In genomic region chr19:7489609-7490044, GRCh38 we compare ENCODE assay signal across 8 cellular contexts. TPM values are rescaled to one million over a fixed set of nuclear protein-coding genes. Genes with fewer than 3 reads are reported as not detected.
DNase-seq lines count a peak whose midpoint lies in the region; ATAC-seq and TF ChIP-seq lines count a peak whose summit lies in the region.

No MANE protein-coding gene starts in this region.

- intact Hi-C loops in left colon (cut with DNase I, micrococcal nuclease): no loop called here

- H3K9me3 ChIP-seq in SK-N-SH: no peaks in the 10 kb centered on the region

- POLR2A ChIA-PET in SK-N-SH (lab: Yijun Ruan, JAX): no interaction called here

- no peak for TF ChIP-seq RAD21 in SK-N-SH (IDR thresholded peaks at IDR 0.05; ENCODE audit: low read length)

- H3K79me2 ChIP-seq in SK-N-SH (ENCODE audit: insufficient read depth): no peaks in the 10 kb centered on the region

- H3K4me3 ChIP-seq in SK-N-SH (ENCODE audit: low read depth in 2 of 2, low read length in 1 of 2): no peak overlapping the region

- no peaks in the 10 kb centered on the region for H3K36me3 Mint-ChIP-seq in activated T-helper 17 cell treated with anti-CD3 and anti-CD28 coated beads, Interleukin-2, amount 50 U/mL, for 72 hours (ENCODE audit: low read depth)

- peak overlapping the region; percentile 100 for H2AFZ ChIP-seq in SK-N-SH (ENCODE audit: low read depth)

- H3K4me1 Mint-ChIP-seq in activated T-helper 17 cell treated with anti-CD3 and anti-CD28 coated beads, Interleukin-2, amount 50 U/mL, for 72 hours: peaks cover 12% of the 10 kb centered on the region
- H3K4me1 Mint-ChIP-seq in stimulated activated naive CD8-positive, alpha-beta T cell treated with anti-CD3 and anti-CD28 coated beads, Interleukin-15, amount 100 ng/mL, for 72 hours: peaks cover 32% of the 10 kb centered on the region

- H4K20me1 ChIP-seq in SK-N-SH (ENCODE audit: insufficient read depth): no peaks in the 10 kb centered on the region

- peak overlapping the region; percentile 89 for H3K27ac Mint-ChIP-seq in activated T-helper 17 cell treated with anti-CD3 and anti-CD28 coated beads, Interleukin-2, amount 50 U/mL, for 72 hours
- peak overlapping the region; percentile 50 to 81 for H3K27ac Mint-ChIP-seq in stimulated activated naive CD8-positive, alpha-beta T cell treated with anti-CD3 and anti-CD28 coated beads, Interleukin-15, amount 100 ng/mL, for 72 hours

- H3K4me2 ChIP-seq in SK-N-SH: no peak overlapping the region

- 84% methylated on average over 11 of the region's 11 CpGs for WGBS in SK-N-SH (ENCODE audit: low lambda C conversion rate)

- peak overlapping the region; percentile 83 for H3K4me3 Mint-ChIP-seq in activated T-helper 17 cell treated with anti-CD3 and anti-CD28 coated beads, Interleukin-2, amount 50 U/mL, for 72 hours
- peak overlapping the region; percentile 40 to 84 for H3K4me3 Mint-ChIP-seq in stimulated activated naive CD8-positive, alpha-beta T cell treated with anti-CD3 and anti-CD28 coated beads, Interleukin-15, amount 100 ng/mL, for 72 hours

- H3K27me3 Mint-ChIP-seq in activated T-helper 17 cell treated with anti-CD3 and anti-CD28 coated beads, Interleukin-2, amount 50 U/mL, for 72 hours: no peaks in the 10 kb centered on the region
- H3K27me3 Mint-ChIP-seq in stimulated activated naive CD8-positive, alpha-beta T cell treated with anti-CD3 and anti-CD28 coated beads, Interleukin-15, amount 100 ng/mL, for 72 hours: no peaks in the 10 kb centered on the region

- H3K36me3 ChIP-seq in SK-N-SH (replicated peaks in 1 of 2; ENCODE audit: control insufficient read depth in 1 of 2, insufficient read depth in 2 of 2, low read length in 1 of 2): no peaks in the 10 kb centered on the region

- no peaks in the 10 kb centered on the region for H3K27me3 ChIP-seq in SK-N-SH (ENCODE audit: insufficient read depth)

- DNase-seq in SK-N-SH (no peak), left colon (peak; percentile 55 to 74), superior temporal gyrus (ENCODE audit: extremely low spot score) (no peak), NCI-H2081 (lab: John Stamatoyannopoulos, UW) (no peak)
- DNase-seq in stimulated activated naive CD8-positive, alpha-beta T cell treated with anti-CD3 and anti-CD28 coated beads, Interleukin-15, amount 100 ng/mL, for 72 hours: no peak

- H3K9me2 ChIP-seq in SK-N-SH: no peaks in the 10 kb centered on the region

- H3K9me3 Mint-ChIP-seq in activated T-helper 17 cell treated with anti-CD3 and anti-CD28 coated beads, Interleukin-2, amount 50 U/mL, for 72 hours: no peaks in the 10 kb centered on the region
- H3K9me3 Mint-ChIP-seq in stimulated activated naive CD8-positive, alpha-beta T cell treated with anti-CD3 and anti-CD28 coated beads, Interleukin-15, amount 100 ng/mL, for 72 hours: no peaks in the 10 kb centered on the region

- CTCF ChIA-PET in SK-N-SH (lab: Yijun Ruan, JAX): interaction anchor here (1.5 to 1.6 kb wide), 2 partner anchors 32 to 79 kb away, joined by 3 read pairs; no protein-coding TSS in a partner anchor

- H3K4me1 ChIP-seq in SK-N-SH (ENCODE audit: control insufficient read depth in 1 of 2, insufficient read depth in 2 of 2, low read depth in 1 of 2, low read length in 1 of 2): peaks cover 4 to 17% of the 10 kb centered on the region in 2 experiments; a peak in 2 of 4 replicates

- H3F3A ChIP-seq in SK-N-SH (replicated peaks; ENCODE audit: insufficient read depth): no peaks in the 10 kb centered on the region

- H3K9ac ChIP-seq in SK-N-SH: no peak overlapping the region

- no peak for ATAC-seq in SK-N-SH treated with all-trans-retinoic acid at 6 μM for 48 hours
- no peak for ATAC-seq in activated T-helper 17 cell treated with anti-CD3 and anti-CD28 coated beads, Interleukin-2, amount 50 U/mL, for 72 hours (replicated peaks)
- ATAC-seq in left colon: peak; percentile 83
- no peak for ATAC-seq in stimulated activated naive CD8-positive, alpha-beta T cell treated with anti-CD3 and anti-CD28 coated beads, Interleukin-15, amount 100 ng/mL, for 72 hours
- ATAC-seq in GM21526 (IDR thresholded peaks at IDR 0.05; ENCODE audit: low FRiP score, unreplicated experiment): no peak

- peak overlapping the region in 1 of 2 experiments; percentile 78; a peak in 2 of 4 replicates for H3K27ac ChIP-seq in SK-N-SH (ENCODE audit: low read depth in 2 of 2, low read length in 1 of 2)

- no peak for TF ChIP-seq EP300 in SK-N-SH (IDR thresholded peaks at IDR 0.05; ENCODE audit: borderline replicate concordance in 1 of 2, low read depth in 1 of 2, low read length in 1 of 2)

- TF ChIP-seq CTCF in SK-N-SH (IDR thresholded peaks at IDR 0.05): no peak

TF ChIP-seq in SK-N-SH, 30 proteins besides CTCF, POLR2A, EP300 and RAD21 (continues in another document):
- TF ChIP-seq YY1 (IDR thresholded peaks at IDR 0.05; ENCODE audit: low read depth) (no peak), POLR2AphosphoS5 (IDR thresholded peaks at IDR 0.05; ENCODE audit: low read depth, low read length) (no peak), RXRA (IDR thresholded peaks at IDR 0.05; ENCODE audit: borderline replicate concordance, low read depth) (no peak), GATA2 (CRISPR knock-in tag; IDR thresholded peaks at IDR 0.05) (no peak), TEAD4 (IDR thresholded peaks at IDR 0.05; ENCODE audit: borderline replicate concordance, insufficient read depth) (no peak), PBX3 (IDR thresholded peaks at IDR 0.05) (no peak), ELF1 (IDR thresholded peaks at IDR 0.05) (no peak), MEF2A (IDR thresholded peaks at IDR 0.05; ENCODE audit: borderline replicate concordance, low read depth) (no peak), RCOR1 (IDR thresholded peaks at IDR 0.05; ENCODE audit: low read length) (no peak), FOSL2 (IDR thresholded peaks at IDR 0.05; ENCODE audit: borderline replicate concordance, low read depth) (no peak), CHD2 (IDR thresholded peaks at IDR 0.05; ENCODE audit: low read length, partially characterized antibody) (no peak)

TF ChIP-seq in SK-N-SH treated with all-trans-retinoic acid at 6 μM for 48 hours, 23 proteins besides CTCF, POLR2A, EP300 and RAD21 (continues in another document):
- TF ChIP-seq ISL1 (CRISPR knock-in tag; IDR thresholded peaks at IDR 0.05) (no peak), TOX (CRISPR knock-in tag; IDR thresholded peaks at IDR 0.05; ENCODE audit: borderline replicate concordance) (no peak), POU6F1 (CRISPR knock-in tag; IDR thresholded peaks at IDR 0.05; ENCODE audit: borderline replicate concordance, low read depth) (no peak), ZFP3 (CRISPR knock-in tag; IDR thresholded peaks at IDR 0.05) (no peak), RARB (CRISPR knock-in tag; IDR thresholded peaks at IDR 0.05) (no peak), GLIS3 (CRISPR knock-in tag; IDR thresholded peaks at IDR 0.05) (no peak), BACH2 (CRISPR knock-in tag; IDR thresholded peaks at IDR 0.05; ENCODE audit: borderline replicate concordance) (no peak), CREB5 (CRISPR knock-in tag; IDR thresholded peaks at IDR 0.05; ENCODE audit: low read depth) (no peak), ZC3H10 (CRISPR knock-in tag; IDR thresholded peaks at IDR 0.05) (no peak), ESRRG (CRISPR knock-in tag; IDR thresholded peaks at IDR 0.05) (no peak), ZNF70 (CRISPR knock-in tag; IDR thresholded peaks at IDR 0.05) (no peak)

RNA-seq across cellular contexts. Expression of gene PEX11G, which starts 0.8 kb away (rescaled TPM):
- polyA plus RNA-seq in SK-N-SH (2012; rRNA removed): 6.1 and 6.4 TPM in 2 replicates
- polyA plus RNA-seq in SK-N-SH (2012; cell fraction: cytosol; rRNA removed): 3.9 and 5.3 TPM in 2 replicates
- 5.7 and 8.6 TPM in 2 replicates for polyA plus RNA-seq in SK-N-SH (2012; cell fraction: nucleus; rRNA removed)
- under 1 TPM in 1 of 2 donors, not detected in 1; 0.66 TPM for total RNA-seq in activated T-helper 17 cell treated with anti-CD3 and anti-CD28 coated beads, Interleukin-2, amount 50 U/mL, for 72 hours
- 10 to 100 TPM in 1 of 2 donors, 1 to 10 TPM in 1; 9.0 to 10.8 TPM for total RNA-seq in left colon

RNA-seq across cellular contexts. Expression of gene ZNF358, which starts 26.3 kb away (rescaled TPM):
- polyA plus RNA-seq in SK-N-SH (2012; rRNA removed): 29.7 and 49.3 TPM in 2 replicates
- polyA plus RNA-seq in SK-N-SH (2012; cell fraction: cytosol; rRNA removed): 21.6 and 32.0 TPM in 2 replicates
- polyA plus RNA-seq in SK-N-SH (2012; cell fraction: nucleus; rRNA removed): 28.1 and 53.6 TPM in 2 replicates
- 1 to 10 TPM; 2.9 to 3.1 TPM for total RNA-seq in activated T-helper 17 cell treated with anti-CD3 and anti-CD28 coated beads, Interleukin-2, amount 50 U/mL, for 72 hours
- 10 to 100 TPM; 37.8 to 56.2 TPM for total RNA-seq in left colon

RNA-seq across cellular contexts. Expression of gene MCOLN1, which starts 32.8 kb away (rescaled TPM):
- polyA plus RNA-seq in SK-N-SH (2012; rRNA removed): 28.4 and 28.9 TPM in 2 replicates
- polyA plus RNA-seq in SK-N-SH (2012; cell fraction: cytosol; rRNA removed): 10.6 and 12.9 TPM in 2 replicates
- 65.9 and 69.2 TPM in 2 replicates for polyA plus RNA-seq in SK-N-SH (2012; cell fraction: nucleus; rRNA removed)
- total RNA-seq in activated T-helper 17 cell treated with anti-CD3 and anti-CD28 coated beads, Interleukin-2, amount 50 U/mL, for 72 hours: 10 to 100 TPM; 10.0 to 15.3 TPM
- 10 to 100 TPM; 22.2 to 31.6 TPM for total RNA-seq in left colon

RNA-seq across cellular contexts. Expression of gene PNPLA6, which starts 45.9 kb away (rescaled TPM):
- polyA plus RNA-seq in SK-N-SH (2012; rRNA removed): 40.5 and 90.5 TPM in 2 replicates
- 24.6 and 35.9 TPM in 2 replicates for polyA plus RNA-seq in SK-N-SH (2012; cell fraction: cytosol; rRNA removed)
- 203 and 312 TPM in 2 replicates for polyA plus RNA-seq in SK-N-SH (2012; cell fraction: nucleus; rRNA removed)
- 100 to 1,000 TPM; 146 to 163 TPM for total RNA-seq in activated T-helper 17 cell treated with anti-CD3 and anti-CD28 coated beads, Interleukin-2, amount 50 U/mL, for 72 hours
- total RNA-seq in left colon: 100 to 1,000 TPM in 1 of 2 donors, 10 to 100 TPM in 1; 87.8 to 107 TPM

Comparison
In these comparisons a context has a peak if more than half of its experiments do, and no peak if none do; other contexts are left out.
1. DNase-seq: peak in left colon (2 of 2); none in SK-N-SH (single experiment), stimulated activated naive CD8-positive, alpha-beta T cell treated with anti-CD3 and anti-CD28 coated beads, Interleukin-15, amount 100 ng/mL, for 72 hours (0 of 2), superior temporal gyrus (single experiment) and NCI-H2081 (0 of 2).
2. RNA of gene PEX11G, which starts 0.8 kb away (total RNA-seq): 9.0 to 10.8 TPM in left colon; 0.66 TPM in activated T-helper 17 cell treated with anti-CD3 and anti-CD28 coated beads, Interleukin-2, amount 50 U/mL, for 72 hours; every median in the first group is over 4 times any median in the second.
3. RNA of gene ZNF358, which starts 26.3 kb away (total RNA-seq): 37.8 to 56.2 TPM in left colon; 2.9 to 3.1 TPM in activated T-helper 17 cell treated with anti-CD3 and anti-CD28 coated beads, Interleukin-2, amount 50 U/mL, for 72 hours; every median in the first group is over 4 times any median in the second.